ENCODE assay signal across 1 cellular context in genomic region chr5:112084149-112084548, GRCh38.
TF ChIP-seq lines count a peak whose summit lies in the region.

No MANE protein-coding gene starts in this region.

TF ChIP-seq in H1, 55 proteins besides CTCF, POLR2A, EP300 and RAD21 (continued from another document):
- TF ChIP-seq CHD7 (IDR thresholded peaks at IDR 0.05; ENCODE audit: insufficient replicate concordance, low read length) (no peak), RXRA (IDR thresholded peaks at IDR 0.05; ENCODE audit: insufficient read depth, low read depth, low read length) (no peak), CBX8 (IDR thresholded peaks at IDR 0.05; ENCODE audit: borderline replicate concordance, low read depth, low read length) (no peak), BCL11A (IDR thresholded peaks at IDR 0.05; ENCODE audit: low read depth in 2 of 2, low read length in 2 of 2) (no peak), CHD1 (IDR thresholded peaks at IDR 0.05; ENCODE audit: low read depth, low read length) (no peak)
